Comparison of ENCODE assay signal across 32 cellular contexts in the genomic region with DNA sequence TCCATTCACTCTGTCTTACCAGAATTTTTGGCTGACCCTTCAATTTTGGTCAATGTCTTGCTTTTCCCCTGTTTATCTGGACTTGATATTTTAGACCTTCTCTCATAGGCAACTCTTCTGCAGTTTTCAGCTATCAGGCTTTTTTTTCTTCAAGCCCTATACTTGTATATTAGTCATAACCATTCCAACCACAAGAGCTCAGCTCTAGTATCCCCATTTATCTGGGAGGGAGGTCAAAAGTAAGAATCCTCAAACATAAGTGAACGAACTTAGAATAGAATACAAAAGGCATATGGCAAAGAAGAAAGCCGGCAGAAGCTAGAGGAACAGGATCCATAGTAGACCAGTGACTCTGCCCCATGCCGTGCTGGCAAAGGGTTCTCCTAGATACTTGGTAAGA. TPM values are rescaled to one million over a fixed set of nuclear protein-coding genes. Genes with fewer than 3 reads are reported as not detected.
DNase-seq lines count a peak whose midpoint lies in the region; ATAC-seq and TF ChIP-seq lines count a peak whose summit lies in the region.
"Had no signal": no experiment of that assay in that cellular context is flagged by ENCODE, and none has a peak within 500 bp of the region (broad histone marks: within the 10 kb centered on the region; RNA-seq: fewer than 3 reads in every experiment).

No MANE protein-coding gene starts in this region.

- ATAC-seq in GM21737 (IDR thresholded peaks at IDR 0.05; ENCODE audit: unreplicated experiment): no peak
- ATAC-seq: activated CD4-positive, alpha-beta T cell treated with anti-CD3 and anti-CD28 coated beads for 36 hours; activated CD8-positive, alpha-beta T cell treated with anti-CD3 and anti-CD28 coated beads, Interleukin-2, amount 10 ng/mL, durations not matched to agents 7 days and 5 days; activated naive CD4-positive, alpha-beta T cell treated with anti-CD3 and anti-CD28 coated beads, Interleukin-2, amount 50 U/mL, for 72 hours; pancreas; right cardiac atrium; stimulated activated effector memory CD8-positive, alpha-beta T cell treated with anti-CD3 and anti-CD28 coated beads, Interleukin-12 subunit alpha, Interleukin-12 subunit beta, amount 100 ng/mL, for 72 hours had no signal

- H3K4me2 ChIP-seq in mesenchymal stem cell (ENCODE audit: low read length, poor library complexity, severe bottlenecking): no peak overlapping the region

- H2BK120ac ChIP-seq in mesenchymal stem cell (ENCODE audit: low read depth, low read length): no peak overlapping the region

- no peaks in the 10 kb centered on the region for H3K27me3 Mint-ChIP-seq in progenitor cell of endocrine pancreas
- H3K27me3 Mint-ChIP-seq: activated CD4-positive, alpha-beta T cell treated with anti-CD3 and anti-CD28 coated beads for 36 hours; CD4-positive, alpha-beta T cell; central memory CD8-positive, alpha-beta T cell had no signal

- no peak overlapping the region for H2AFZ ChIP-seq in mesenchymal stem cell (ENCODE audit: low read depth, low read length)

- H3K18ac ChIP-seq in mesenchymal stem cell (ENCODE audit: low read depth in 1 of 2, low read length in 2 of 2): no peak overlapping the region

- WGBS in mesenchymal stem cell: 86% methylated on average over 3 of the region's 3 CpGs

- no peak overlapping the region for H3K27ac Mint-ChIP-seq in progenitor cell of endocrine pancreas
- H3K27ac Mint-ChIP-seq: activated CD4-positive, alpha-beta T cell treated with anti-CD3 and anti-CD28 coated beads for 36 hours; activated CD8-positive, alpha-beta T cell treated with anti-CD3 and anti-CD28 coated beads, Interleukin-2, amount 10 ng/mL, durations not matched to agents 7 days and 5 days; activated naive CD4-positive, alpha-beta T cell treated with anti-CD3 and anti-CD28 coated beads, Interleukin-2, amount 50 U/mL, for 72 hours; CD4-positive, alpha-beta T cell; stimulated activated effector memory CD8-positive, alpha-beta T cell treated with anti-CD3 and anti-CD28 coated beads, Interleukin-12 subunit alpha, Interleukin-12 subunit beta, amount 100 ng/mL, for 72 hours; T-helper 1 cell treated with Interleukin-12 subunit alpha and Interleukin-12 subunit beta and Interleukin-4 antibody, amounts not matched to agents 30 μg/mL and 1 μg/mL, for 36 hours had no signal

- H3K4me3 ChIP-seq in brain microvascular endothelial cell (ENCODE audit: low read depth, low read length) (no peak overlapping the region), mesenchymal stem cell (ENCODE audit: insufficient read depth in 1 of 2, low read depth in 1 of 2, low read length in 2 of 2) (no peak overlapping the region)
- H3K4me3 ChIP-seq: lung, pancreas had no signal

- no peak overlapping the region for H3K4me3 Mint-ChIP-seq in progenitor cell of endocrine pancreas (ENCODE audit: low read depth)
- H3K4me3 Mint-ChIP-seq: activated CD4-positive, alpha-beta T cell treated with anti-CD3 and anti-CD28 coated beads for 36 hours; activated CD8-positive, alpha-beta T cell treated with anti-CD3 and anti-CD28 coated beads, Interleukin-2, amount 10 ng/mL, durations not matched to agents 7 days and 5 days; CD4-positive, alpha-beta T cell; central memory CD8-positive, alpha-beta T cell; stimulated activated effector memory CD8-positive, alpha-beta T cell treated with anti-CD3 and anti-CD28 coated beads, Interleukin-12 subunit alpha, Interleukin-12 subunit beta, amount 100 ng/mL, for 72 hours; T-helper 1 cell treated with Interleukin-12 subunit alpha and Interleukin-12 subunit beta and Interleukin-4 antibody, amounts not matched to agents 30 μg/mL and 1 μg/mL, for 36 hours had no signal

- H3K36me3 Mint-ChIP-seq in progenitor cell of endocrine pancreas (ENCODE audit: insufficient read depth): no peaks in the 10 kb centered on the region
- H3K36me3 Mint-ChIP-seq: stimulated activated effector memory CD8-positive, alpha-beta T cell treated with anti-CD3 and anti-CD28 coated beads, Interleukin-12 subunit alpha, Interleukin-12 subunit beta, amount 100 ng/mL, for 72 hours had no signal

- DNase-seq in AG08395 (ENCODE audit: low spot score) (peak; percentile 25), M059J (ENCODE audit: low read depth) (peak; percentile 55), brain microvascular endothelial cell (peak; percentile 48), mesenchymal stem cell (peak; percentile 55), NCI-H2227 (lab: John Stamatoyannopoulos, UW; ENCODE audit: unreplicated experiment) (no peak), GOT3 (lab: John Stamatoyannopoulos, UW) (no peak), progenitor cell of endocrine pancreas (ENCODE audit: low spot score, unreplicated experiment) (no peak)
- DNase-seq: 8988T; activated CD4-positive, alpha-beta T cell treated with anti-CD3 and anti-CD28 coated beads for 36 hours; activated CD8-positive, alpha-beta T cell treated with anti-CD3 and anti-CD28 coated beads, Interleukin-2, amount 10 ng/mL, durations not matched to agents 7 days and 5 days; AML-193; anterior cingulate cortex; CD4-positive, alpha-beta T cell; dermis blood vessel endothelial cell; H7; head of caudate nucleus; KG1; NCI-H1436 treated with DMSO at 0.1 percent for 48 hours; NCI-H446 treated with DMSO at 0.1 percent for 48 hours; NCI-H82; pancreas; right cardiac atrium; stimulated activated CD4-positive, alpha-beta T cell treated with anti-CD3 and anti-CD28 coated beads, Interleukin-12 subunit alpha, Interleukin-12 subunit beta, amount 100 ng/mL, for 4 hours; stimulated activated CD4-positive, alpha-beta T cell treated with anti-CD3 and anti-CD28 coated beads, Interleukin-4, amount 100 ng/mL, for 24 hours; substantia nigra had no signal

- H4K8ac ChIP-seq in mesenchymal stem cell (ENCODE audit: low read length): no peak overlapping the region

- H3K4ac ChIP-seq in mesenchymal stem cell (ENCODE audit: low read depth in 1 of 2, low read length in 2 of 2): no peak overlapping the region

- no peak overlapping the region for H2BK15ac ChIP-seq in mesenchymal stem cell (ENCODE audit: low read depth, poor library complexity, severe bottlenecking)

- no peak overlapping the region for H3K23ac ChIP-seq in mesenchymal stem cell (ENCODE audit: low read length in 2 of 2)

- H3K27me3 ChIP-seq in brain microvascular endothelial cell (replicated peaks): no peaks in the 10 kb centered on the region
- H3K27me3 ChIP-seq in mesenchymal stem cell (ENCODE audit: control insufficient read depth in 1 of 2, insufficient read depth in 1 of 2, low read length in 2 of 2): peaks cover 0 to 2% of the 10 kb centered on the region in 2 experiments
- H3K27me3 ChIP-seq: pancreas had no signal

- no peaks in the 10 kb centered on the region for H3K9me3 Mint-ChIP-seq in progenitor cell of endocrine pancreas (ENCODE audit: low read depth)
- H3K9me3 Mint-ChIP-seq: activated naive CD4-positive, alpha-beta T cell treated with anti-CD3 and anti-CD28 coated beads, Interleukin-2, amount 50 U/mL, for 72 hours; CD4-positive, alpha-beta T cell; central memory CD8-positive, alpha-beta T cell; stimulated activated effector memory CD8-positive, alpha-beta T cell treated with anti-CD3 and anti-CD28 coated beads, Interleukin-12 subunit alpha, Interleukin-12 subunit beta, amount 100 ng/mL, for 72 hours; T-helper 1 cell treated with Interleukin-12 subunit alpha and Interleukin-12 subunit beta and Interleukin-4 antibody, amounts not matched to agents 30 μg/mL and 1 μg/mL, for 36 hours had no signal

- in situ Hi-C loops in brain microvascular endothelial cell (cut with HindIII; ENCODE audit: low pct_ligation_motif_present, low sequenced_read_pairs): loop anchor here (25.0 kb wide), 1 partner anchor 159 kb away; no protein-coding TSS in a partner anchor

- no peaks in the 10 kb centered on the region for H3K79me1 ChIP-seq in mesenchymal stem cell (replicated peaks; ENCODE audit: low read length, poor library complexity, severe bottlenecking)

- H2BK5ac ChIP-seq in mesenchymal stem cell (ENCODE audit: low read depth, low read length, poor library complexity, severe bottlenecking): no peak overlapping the region

- no peak overlapping the region for H4K91ac ChIP-seq in mesenchymal stem cell (ENCODE audit: low read length)

- no peak overlapping the region for H2AK5ac ChIP-seq in mesenchymal stem cell (ENCODE audit: low read length, severe bottlenecking)

- H2BK12ac ChIP-seq in mesenchymal stem cell (ENCODE audit: low read length in 2 of 2): no peak overlapping the region

- no peaks in the 10 kb centered on the region for H3K4me1 Mint-ChIP-seq in progenitor cell of endocrine pancreas (ENCODE audit: low read depth)
- H3K4me1 Mint-ChIP-seq: activated CD4-positive, alpha-beta T cell treated with anti-CD3 and anti-CD28 coated beads for 36 hours; stimulated activated effector memory CD8-positive, alpha-beta T cell treated with anti-CD3 and anti-CD28 coated beads, Interleukin-12 subunit alpha, Interleukin-12 subunit beta, amount 100 ng/mL, for 72 hours had no signal

- no peaks in the 10 kb centered on the region for H3K4me1 ChIP-seq in mesenchymal stem cell (ENCODE audit: control insufficient read depth, insufficient read depth, low read depth, low read length)
- H3K4me1 ChIP-seq: pancreas had no signal

- no peak overlapping the region for H3K9ac ChIP-seq in mesenchymal stem cell (ENCODE audit: low read length)

- H3K36me3 ChIP-seq in brain microvascular endothelial cell (replicated peaks) (no peaks in the 10 kb centered on the region), mesenchymal stem cell (ENCODE audit: control insufficient read depth in 1 of 2, insufficient read depth in 2 of 2, low read depth in 1 of 2, low read length in 2 of 2) (no peaks in the 10 kb centered on the region)
- H3K36me3 ChIP-seq: pancreas had no signal

- no peak for TF ChIP-seq CTCF in brain microvascular endothelial cell (IDR thresholded peaks at IDR 0.05; ENCODE audit: low read depth, low read length, missing control alignments)
- TF ChIP-seq CTCF in progenitor cell of endocrine pancreas (IDR thresholded peaks at IDR 0.05; ENCODE audit: unreplicated experiment): no peak

- no peak overlapping the region for H3K14ac ChIP-seq in mesenchymal stem cell (ENCODE audit: low read length in 2 of 2)

- no peaks in the 10 kb centered on the region for H3K9me3 ChIP-seq in mesenchymal stem cell (ENCODE audit: control insufficient read depth, low read length)
- H3K9me3 ChIP-seq: pancreas had no signal

- H3K27ac ChIP-seq in brain microvascular endothelial cell (peak overlapping the region; percentile 54), mesenchymal stem cell (ENCODE audit: low read length, poor library complexity, severe bottlenecking) (no peak overlapping the region)
- H3K27ac ChIP-seq: pancreas, RWPE1 had no signal

RNA-seq across cellular contexts. Expression of gene TNFSF4, which starts 45.9 kb away (rescaled TPM):
- total RNA-seq in M059J (2014; rRNA removed; shearing (Covaris generic)): 14.6 and 14.7 TPM in 2 replicates
- polyA plus RNA-seq in mesenchymal stem cell (2013, experiment 1 of 2): 37.8 TPM
- 39.2 TPM for polyA plus RNA-seq in mesenchymal stem cell (2013, experiment 2 of 2)
- 1.3 and 1.7 TPM in 2 replicates for total RNA-seq in progenitor cell of endocrine pancreas

Comparison
In these comparisons a context has a peak if more than half of its experiments do, and no peak if none do; other contexts are left out.
1. DNase-seq: peak in AG08395 (single experiment), M059J (single experiment), brain microvascular endothelial cell (single experiment) and mesenchymal stem cell (single experiment); none in NCI-H2227 (single experiment), GOT3 (single experiment) and progenitor cell of endocrine pancreas (single experiment).